Comparison of ENCODE assay signal across 2 cellular contexts in the genomic region with DNA sequence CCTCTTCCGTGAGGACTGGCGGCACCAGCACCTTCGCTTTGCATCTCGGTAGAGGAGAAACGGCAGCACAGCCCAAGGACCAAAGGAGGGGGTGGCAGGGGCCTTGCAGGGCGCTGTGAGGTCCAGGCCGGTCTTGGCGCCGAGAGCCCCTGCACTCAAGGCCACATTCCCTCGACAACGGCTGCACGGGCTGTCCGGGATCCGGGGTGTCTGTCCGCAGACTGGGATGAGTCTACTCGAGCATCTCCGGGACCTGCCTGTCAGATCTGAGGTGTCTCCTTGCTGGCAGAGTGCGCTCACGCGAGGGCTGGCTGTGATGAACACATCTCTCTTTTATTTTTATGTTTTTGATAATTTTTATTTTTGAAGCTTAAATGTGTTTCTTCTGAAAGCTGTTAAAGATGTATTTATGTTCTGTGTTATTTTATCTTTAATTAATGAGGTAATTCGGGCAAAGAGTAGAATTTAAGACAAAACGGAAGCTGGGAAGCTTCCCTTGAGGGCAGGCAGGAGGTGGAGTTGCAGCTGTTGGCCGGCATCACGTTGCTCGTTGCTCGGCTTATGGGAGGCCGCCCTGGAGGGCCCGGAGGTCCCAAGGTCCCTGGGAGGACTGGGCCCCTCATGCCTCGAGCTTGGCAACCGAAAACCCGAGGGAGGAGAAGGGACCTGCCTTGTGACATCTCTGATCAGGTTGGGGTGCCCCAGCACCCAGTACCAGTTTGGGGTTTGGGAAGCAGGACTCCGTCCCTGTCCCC.
TF ChIP-seq lines count a peak whose summit lies in the region.

No MANE protein-coding gene starts in this region.

TF ChIP-seq in SK-N-SH, 30 proteins besides CTCF, POLR2A, EP300 and RAD21 (continued from another document):
- TF ChIP-seq FOXM1 (IDR thresholded peaks at IDR 0.05; ENCODE audit: low read depth), result no peak
- no peak for TF ChIP-seq SIN3A (IDR thresholded peaks at IDR 0.05; ENCODE audit: borderline replicate concordance, low read depth, low read length)
- no peak for TF ChIP-seq CHD2 (IDR thresholded peaks at IDR 0.05; ENCODE audit: low read length, partially characterized antibody)
- TF ChIP-seq ELF1 (IDR thresholded peaks at IDR 0.05), result no peak
- TF ChIP-seq, protein P1, sequence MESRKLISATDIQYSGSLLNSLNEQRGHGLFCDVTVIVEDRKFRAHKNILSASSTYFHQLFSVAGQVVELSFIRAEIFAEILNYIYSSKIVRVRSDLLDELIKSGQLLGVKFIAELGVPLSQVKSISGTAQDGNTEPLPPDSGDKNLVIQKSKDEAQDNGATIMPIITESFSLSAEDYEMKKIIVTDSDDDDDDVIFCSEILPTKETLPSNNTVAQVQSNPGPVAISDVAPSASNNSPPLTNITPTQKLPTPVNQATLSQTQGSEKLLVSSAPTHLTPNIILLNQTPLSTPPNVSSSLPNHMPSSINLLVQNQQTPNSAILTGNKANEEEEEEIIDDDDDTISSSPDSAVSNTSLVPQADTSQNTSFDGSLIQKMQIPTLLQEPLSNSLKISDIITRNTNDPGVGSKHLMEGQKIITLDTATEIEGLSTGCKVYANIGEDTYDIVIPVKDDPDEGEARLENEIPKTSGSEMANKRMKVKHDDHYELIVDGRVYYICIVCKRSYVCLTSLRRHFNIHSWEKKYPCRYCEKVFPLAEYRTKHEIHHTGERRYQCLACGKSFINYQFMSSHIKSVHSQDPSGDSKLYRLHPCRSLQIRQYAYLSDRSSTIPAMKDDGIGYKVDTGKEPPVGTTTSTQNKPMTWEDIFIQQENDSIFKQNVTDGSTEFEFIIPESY (IDR thresholded peaks at IDR 0.05; ENCODE audit: borderline replicate concordance, low read depth), result no peak

TF ChIP-seq in SK-N-SH treated with all-trans-retinoic acid at 6 μM for 48 hours, 23 proteins besides CTCF, POLR2A, EP300 and RAD21 (continued from another document):
- TF ChIP-seq, protein P2, sequence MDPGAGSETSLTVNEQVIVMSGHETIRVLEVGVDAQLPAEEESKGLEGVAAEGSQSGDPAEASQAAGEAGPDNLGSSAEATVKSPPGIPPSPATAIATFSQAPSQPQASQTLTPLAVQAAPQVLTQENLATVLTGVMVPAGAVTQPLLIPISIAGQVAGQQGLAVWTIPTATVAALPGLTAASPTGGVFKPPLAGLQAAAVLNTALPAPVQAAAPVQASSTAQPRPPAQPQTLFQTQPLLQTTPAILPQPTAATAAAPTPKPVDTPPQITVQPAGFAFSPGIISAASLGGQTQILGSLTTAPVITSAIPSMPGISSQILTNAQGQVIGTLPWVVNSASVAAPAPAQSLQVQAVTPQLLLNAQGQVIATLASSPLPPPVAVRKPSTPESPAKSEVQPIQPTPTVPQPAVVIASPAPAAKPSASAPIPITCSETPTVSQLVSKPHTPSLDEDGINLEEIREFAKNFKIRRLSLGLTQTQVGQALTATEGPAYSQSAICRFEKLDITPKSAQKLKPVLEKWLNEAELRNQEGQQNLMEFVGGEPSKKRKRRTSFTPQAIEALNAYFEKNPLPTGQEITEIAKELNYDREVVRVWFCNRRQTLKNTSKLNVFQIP (CRISPR knock-in tag; IDR thresholded peaks at IDR 0.05; ENCODE audit: borderline replicate concordance, low read depth), result no peak
- no peak for TF ChIP-seq ZC3H10 (CRISPR knock-in tag; IDR thresholded peaks at IDR 0.05)
- TF ChIP-seq, protein P3, sequence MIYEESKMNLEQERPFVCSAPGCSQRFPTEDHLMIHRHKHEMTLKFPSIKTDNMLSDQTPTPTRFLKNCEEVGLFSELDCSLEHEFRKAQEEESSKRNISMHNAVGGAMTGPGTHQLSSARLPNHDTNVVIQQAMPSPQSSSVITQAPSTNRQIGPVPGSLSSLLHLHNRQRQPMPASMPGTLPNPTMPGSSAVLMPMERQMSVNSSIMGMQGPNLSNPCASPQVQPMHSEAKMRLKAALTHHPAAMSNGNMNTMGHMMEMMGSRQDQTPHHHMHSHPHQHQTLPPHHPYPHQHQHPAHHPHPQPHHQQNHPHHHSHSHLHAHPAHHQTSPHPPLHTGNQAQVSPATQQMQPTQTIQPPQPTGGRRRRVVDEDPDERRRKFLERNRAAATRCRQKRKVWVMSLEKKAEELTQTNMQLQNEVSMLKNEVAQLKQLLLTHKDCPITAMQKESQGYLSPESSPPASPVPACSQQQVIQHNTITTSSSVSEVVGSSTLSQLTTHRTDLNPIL (CRISPR knock-in tag; IDR thresholded peaks at IDR 0.05; ENCODE audit: low read depth), result no peak
- TF ChIP-seq ZFP30 (CRISPR knock-in tag; IDR thresholded peaks at IDR 0.05), result no peak
- TF ChIP-seq TOX (CRISPR knock-in tag; IDR thresholded peaks at IDR 0.05; ENCODE audit: borderline replicate concordance), result no peak
- no peak for TF ChIP-seq CSDC2 (CRISPR knock-in tag; IDR thresholded peaks at IDR 0.05)
- no peak for TF ChIP-seq GLIS3 (CRISPR knock-in tag; IDR thresholded peaks at IDR 0.05)
- TF ChIP-seq ISL1 (CRISPR knock-in tag; IDR thresholded peaks at IDR 0.05), result no peak
